In the genomic region with DNA sequence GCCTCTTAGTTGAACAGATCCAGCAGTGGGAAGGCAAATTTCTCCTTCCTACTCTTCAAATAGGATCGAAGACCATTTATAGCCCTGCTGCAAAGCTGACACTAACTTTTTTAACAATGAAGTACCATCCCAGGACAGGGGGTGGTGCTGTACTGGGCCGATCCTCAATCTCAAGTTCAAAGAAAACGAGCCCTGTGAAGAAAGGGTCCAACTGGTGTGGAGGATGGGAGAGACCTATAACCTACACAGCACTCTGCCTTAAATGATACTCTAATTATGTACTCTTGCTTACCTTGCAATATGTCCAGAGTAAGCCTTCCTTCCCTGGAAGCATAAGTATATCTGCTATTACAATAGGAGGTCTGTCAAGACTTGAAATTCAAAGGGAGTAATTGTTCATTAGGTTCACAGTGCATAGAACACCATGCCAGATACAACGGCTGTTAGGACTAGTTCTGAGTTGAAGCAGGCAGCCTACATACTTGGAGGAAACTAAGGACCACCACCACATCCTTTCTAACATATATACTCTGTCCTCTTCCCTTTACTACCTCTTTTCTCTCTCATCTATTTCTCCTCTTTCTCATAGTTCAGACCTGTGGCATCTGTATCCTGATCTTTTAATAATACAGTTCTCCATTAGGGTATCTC, we compare ENCODE assay signal across 10 cellular contexts. TPM values are rescaled to one million over a fixed set of nuclear protein-coding genes. Genes with fewer than 3 reads are reported as not detected.
DNase-seq lines count a peak whose midpoint lies in the region; ATAC-seq, FAIRE-seq and TF ChIP-seq lines count a peak whose summit lies in the region.
"Had no signal": no experiment of that assay in that cellular context is flagged by ENCODE, and none has a peak within 500 bp of the region (broad histone marks: within the 10 kb centered on the region; RNA-seq: fewer than 3 reads in every experiment).

No MANE protein-coding gene starts in this region.

- H3K27ac Mint-ChIP-seq in CD14-positive monocyte (peak overlapping the region in 2 of 7 donors; percentile 1 to 18), nephron progenitor cell (no peak overlapping the region)

- peaks cover 28 to 61% of the 10 kb centered on the region in 2 donors for H3K36me3 Mint-ChIP-seq in CD14-positive monocyte
- peaks cover 64% of the 10 kb centered on the region for H3K36me3 Mint-ChIP-seq in nephron progenitor cell (ENCODE audit: low read depth)

- H3K9me3 Mint-ChIP-seq in CD14-positive monocyte (peaks cover 0 to 1% (median 0%) of the 10 kb centered on the region in 7 donors), nephron progenitor cell (no peaks in the 10 kb centered on the region)

- H3K4me2 ChIP-seq in K562 (ENCODE audit: insufficient read depth, low read length) = no peak overlapping the region

- TF ChIP-seq CTCF in CD14-positive monocyte (IDR thresholded peaks at IDR 0.05) (peak; percentile 54), K562 (IDR thresholded peaks at IDR 0.05 in 2 of 3, conservative IDR thresholded peaks at IDR 0.05 in 1 of 3; ENCODE audit: insufficient read depth in 2 of 3, low read depth in 1 of 3, low read length in 3 of 3) (peak; percentile 53 to 61 (median 58)), nephron progenitor cell (IDR thresholded peaks at IDR 0.05) (no peak)

- H3K36me3 ChIP-seq in K562 (ENCODE audit: control insufficient read depth, insufficient read depth, low read length) = peaks cover 90% of the 10 kb centered on the region

- POLR2A ChIA-PET in K562 (lab: Yijun Ruan, JAX) = interaction anchor here (1.3 to 3.4 kb wide), 2 partner anchors 11 to 18 kb away, joined by 3 to 18 read pairs; no protein-coding TSS in a partner anchor

- no peak for DNase-seq in CD14-positive monocyte (ENCODE audit: low spot score)
- DNase-seq in KBM-7 = peak; percentile 50
- DNase-seq in K562 (ENCODE audit: extremely low read depth in 1 of 4, low spot score in 3 of 4) = peak; percentile 27 to 43 (median 37)
- peak; percentile 16 to 18 for DNase-seq in lung microvascular endothelial cell (ENCODE audit: low read depth in 2 of 2)
- no peak for DNase-seq in nephron progenitor cell
- no peak for DNase-seq in T1000 (lab: John Stamatoyannopoulos, UW)
- no peak for DNase-seq in activated CD4-positive, CD25-positive, alpha-beta regulatory T cell (lab: John Stamatoyannopoulos, UW)
- DNase-seq in NCI-H1436 (lab: John Stamatoyannopoulos, UW) = no peak
- DNase-seq: activated CD8-positive, alpha-beta memory T cell treated with anti-CD3 and anti-CD28 coated beads for 24 hours; left cardiac atrium had no signal

- H3K9me1 ChIP-seq in K562 (ENCODE audit: control insufficient read depth, insufficient read depth, low read length) = no peaks in the 10 kb centered on the region

- TF ChIP-seq EP300 in K562 (IDR thresholded peaks at IDR 0.05; ENCODE audit: low read length) = no peak

- TF ChIP-seq RAD21 in K562 (CRISPR knock-in tag; conservative IDR thresholded peaks at IDR 0.05 in 1 of 2, IDR thresholded peaks at IDR 0.05 in 1 of 2) = no peak

- H3K4me3 ChIP-seq in K562 = no peak overlapping the region

- no peak overlapping the region for H2AFZ ChIP-seq in K562 (ENCODE audit: low read depth, low read length)

- H3K27ac ChIP-seq in K562 (ENCODE audit: extremely low read depth, low read depth, low read length) = no peak overlapping the region

- H4K20me1 ChIP-seq in K562 (replicated peaks; ENCODE audit: control insufficient read depth, insufficient read depth, low read length) = peaks cover 39% of the 10 kb centered on the region

- no peak overlapping the region for H3K4me3 Mint-ChIP-seq in CD14-positive monocyte
- H3K4me3 Mint-ChIP-seq in nephron progenitor cell = no peak overlapping the region

- H3K9ac ChIP-seq in K562 (ENCODE audit: insufficient read depth in 1 of 2, low read depth in 2 of 2, low read length in 2 of 2) = no peak overlapping the region

- peak; percentile 31; the same call in 1 of the 2 replicates for TF ChIP-seq POLR2A in K562 (conservative IDR thresholded peaks at IDR 0.05)

- H3K9me3 ChIP-seq in K562 (replicated peaks; ENCODE audit: control insufficient read depth, insufficient read depth, low read depth, low read length) = no peaks in the 10 kb centered on the region

- peaks cover 0 to 32% of the 10 kb centered on the region in 2 experiments; a peak in 4 of 5 replicates for H3K4me1 ChIP-seq in K562 (replicated peaks in 1 of 2; ENCODE audit: control insufficient read depth in 2 of 2, insufficient read depth in 2 of 2, low read length in 2 of 2)

- H3K27me3 ChIP-seq in K562 (ENCODE audit: control insufficient read depth in 2 of 2, insufficient read depth in 2 of 2, low read length in 2 of 2) = no peaks in the 10 kb centered on the region

- BruUV-seq in K562 (replicated peaks; lab: Mats Ljungman, UMichigan) = no TSS peak

- intact Hi-C loops in CD14-positive monocyte (cut with micrococcal nuclease) (no loop called here), K562 (cut with micrococcal nuclease) (no loop called here)

- CTCF ChIA-PET in K562 (lab: Yijun Ruan, JAX; ENCODE audit: low intra/inter-chr PET ratio) = no interaction called here

- 70% methylated on average over 4 of the region's 4 CpGs for WGBS in K562 (ENCODE audit: insufficient coverage, low coverage, missing lambda C conversion rate)

- peaks cover 98% of the 10 kb centered on the region for H3K79me2 ChIP-seq in K562 (ENCODE audit: control insufficient read depth, insufficient read depth, low read length)

- ATAC-seq in K562 = peak; percentile 80

- H3K27me3 Mint-ChIP-seq in CD14-positive monocyte (ENCODE audit: low read depth in 3 of 3) (no peaks in the 10 kb centered on the region), nephron progenitor cell (ENCODE audit: low read depth, poor library complexity) (peaks cover 3% of the 10 kb centered on the region)

- in situ Hi-C loops in KBM-7 (cut with MboI; ENCODE audit: low pct_unique_long_range_greater_than_20kb, low sequenced_read_pairs) (no loop called here), K562 (cut with MboI) (no loop called here)

- FAIRE-seq in K562 (lab: Jason Lieb, UNC) = no peak

- H3K4me1 Mint-ChIP-seq in CD14-positive monocyte (peaks cover 29% of the 10 kb centered on the region), nephron progenitor cell (peaks cover 22% of the 10 kb centered on the region)

TF ChIP-seq in K562, 482 proteins besides CTCF, POLR2A, EP300 and RAD21 (continues in another document):
- TF ChIP-seq STAT5B (CRISPR knock-in tag; IDR thresholded peaks at IDR 0.05) (no peak), ZNF77 (CRISPR knock-in tag; IDR thresholded peaks at IDR 0.05) (no peak), ZNF316 (IDR thresholded peaks at IDR 0.05) (peak; percentile 55)

RNA-seq across cellular contexts. Expression of a gene that starts 6.2 kb away (rescaled TPM):
- 10 to 100 TPM; 61.6 to 71.4 TPM for polyA plus RNA-seq in CD14-positive monocyte
- 43.7 and 83.9 TPM in 2 replicates for total RNA-seq in K562 (2011; cell fraction: chromatin; rRNA removed; ENCODE audit: low replicate concordance)
- 26.2 and 27.1 TPM in 2 replicates for total RNA-seq in K562 (2011; cell fraction: nucleolus; rRNA removed)
- 53.3 and 65.5 TPM in 2 replicates for total RNA-seq in K562 (2011; cell fraction: nucleoplasm; rRNA removed)
- 149 and 157 TPM in 2 replicates for total RNA-seq in K562 (2014; rRNA removed)
- total RNA-seq in K562 (2014; rRNA removed; fragmentation: Illumina TruSeq; extraction: Trizol) = 190 and 225 TPM in 2 replicates
- total RNA-seq in K562 (2015; rRNA removed; fragmentation: Illumina TruSeq; extraction: Trizol) = 146 and 159 TPM in 2 replicates
- 189 and 209 TPM in 2 replicates for total RNA-seq in K562 (2021)
- polyA plus RNA-seq in K562 (2011; rRNA removed) = 113 and 179 TPM in 2 replicates
- 43.2 and 61.7 TPM in 2 replicates for polyA plus RNA-seq in K562 (2011; cell fraction: cytosol; rRNA removed)
- 33.0 and 41.2 TPM in 2 replicates for polyA plus RNA-seq in K562 (2011; cell fraction: nucleus; rRNA removed)
- polyA plus RNA-seq in K562 (2012) = 93.8 and 122 TPM in 2 replicates
- polyA plus RNA-seq in K562 (2014; fragmentation: Illumina TruSeq; extraction: Trizol) = 162 and 198 TPM in 2 replicates
- 10 to 100 TPM; 53.7 to 57.3 TPM for polyA plus RNA-seq in K562 (2014; fragmentation: Nextera tagmentation; extraction: Ambion mirVana)
- polyA plus RNA-seq in K562 (2014; rRNA removed) = 137 and 164 TPM in 2 replicates
- 249 and 254 TPM in 2 replicates for polyA minus RNA-seq in K562 (2011; rRNA and poly(A)+ RNA removed)
- polyA minus RNA-seq in K562 (2011; cell fraction: cytosol; rRNA and poly(A)+ RNA removed) = 67.7 and 94.2 TPM in 2 replicates
- 25.3 and 40.0 TPM in 2 replicates for polyA minus RNA-seq in K562 (2011; cell fraction: nucleus; rRNA and poly(A)+ RNA removed)
- 71.3 and 76.0 TPM in 2 replicates for total RNA-seq in lung microvascular endothelial cell

RNA-seq across cellular contexts. Expression of a gene that starts 38.4 kb away (rescaled TPM):
- 10 to 100 TPM; 67.8 to 82.4 TPM for polyA plus RNA-seq in CD14-positive monocyte
- total RNA-seq in K562 (2011; cell fraction: chromatin; rRNA removed; ENCODE audit: low replicate concordance) = 389 and 542 TPM in 2 replicates
- total RNA-seq in K562 (2011; cell fraction: nucleolus; rRNA removed) = 228 and 277 TPM in 2 replicates
- 287 and 329 TPM in 2 replicates for total RNA-seq in K562 (2011; cell fraction: nucleoplasm; rRNA removed)
- 482 and 583 TPM in 2 replicates for total RNA-seq in K562 (2014; rRNA removed)
- 548 and 597 TPM in 2 replicates for total RNA-seq in K562 (2014; rRNA removed; fragmentation: Illumina TruSeq; extraction: Trizol)
- total RNA-seq in K562 (2015; rRNA removed; fragmentation: Illumina TruSeq; extraction: Trizol) = 522 and 545 TPM in 2 replicates
- 481 and 498 TPM in 2 replicates for total RNA-seq in K562 (2021)
- 296 and 361 TPM in 2 replicates for polyA plus RNA-seq in K562 (2011; rRNA removed)
- polyA plus RNA-seq in K562 (2011; cell fraction: cytosol; rRNA removed) = 229 and 239 TPM in 2 replicates
- polyA plus RNA-seq in K562 (2011; cell fraction: nucleus; rRNA removed) = 225 and 240 TPM in 2 replicates
- polyA plus RNA-seq in K562 (2012) = 333 and 576 TPM in 2 replicates
- polyA plus RNA-seq in K562 (2014; fragmentation: Illumina TruSeq; extraction: Trizol) = 474 and 552 TPM in 2 replicates
- polyA plus RNA-seq in K562 (2014; fragmentation: Nextera tagmentation; extraction: Ambion mirVana) = 100 to 1,000 TPM; 195 to 294 TPM
- 514 and 537 TPM in 2 replicates for polyA plus RNA-seq in K562 (2014; rRNA removed)
- 500 and 528 TPM in 2 replicates for polyA minus RNA-seq in K562 (2011; rRNA and poly(A)+ RNA removed)
- polyA minus RNA-seq in K562 (2011; cell fraction: cytosol; rRNA and poly(A)+ RNA removed) = 329 and 345 TPM in 2 replicates
- polyA minus RNA-seq in K562 (2011; cell fraction: nucleus; rRNA and poly(A)+ RNA removed) = 149 and 198 TPM in 2 replicates
- total RNA-seq in lung microvascular endothelial cell = 156 and 187 TPM in 2 replicates

Comparison
In these comparisons a context has a peak if more than half of its experiments do, and no peak if none do; other contexts are left out.
1. DNase-seq: peak in KBM-7 (single experiment), K562 (4 of 4) and lung microvascular endothelial cell (2 of 2); none in CD14-positive monocyte (single experiment), nephron progenitor cell (single experiment), T1000 (single experiment), activated CD4-positive, CD25-positive, alpha-beta regulatory T cell (0 of 4) and NCI-H1436 (single experiment).